ENCODE assay signal across 8 cellular contexts in the genomic region with DNA sequence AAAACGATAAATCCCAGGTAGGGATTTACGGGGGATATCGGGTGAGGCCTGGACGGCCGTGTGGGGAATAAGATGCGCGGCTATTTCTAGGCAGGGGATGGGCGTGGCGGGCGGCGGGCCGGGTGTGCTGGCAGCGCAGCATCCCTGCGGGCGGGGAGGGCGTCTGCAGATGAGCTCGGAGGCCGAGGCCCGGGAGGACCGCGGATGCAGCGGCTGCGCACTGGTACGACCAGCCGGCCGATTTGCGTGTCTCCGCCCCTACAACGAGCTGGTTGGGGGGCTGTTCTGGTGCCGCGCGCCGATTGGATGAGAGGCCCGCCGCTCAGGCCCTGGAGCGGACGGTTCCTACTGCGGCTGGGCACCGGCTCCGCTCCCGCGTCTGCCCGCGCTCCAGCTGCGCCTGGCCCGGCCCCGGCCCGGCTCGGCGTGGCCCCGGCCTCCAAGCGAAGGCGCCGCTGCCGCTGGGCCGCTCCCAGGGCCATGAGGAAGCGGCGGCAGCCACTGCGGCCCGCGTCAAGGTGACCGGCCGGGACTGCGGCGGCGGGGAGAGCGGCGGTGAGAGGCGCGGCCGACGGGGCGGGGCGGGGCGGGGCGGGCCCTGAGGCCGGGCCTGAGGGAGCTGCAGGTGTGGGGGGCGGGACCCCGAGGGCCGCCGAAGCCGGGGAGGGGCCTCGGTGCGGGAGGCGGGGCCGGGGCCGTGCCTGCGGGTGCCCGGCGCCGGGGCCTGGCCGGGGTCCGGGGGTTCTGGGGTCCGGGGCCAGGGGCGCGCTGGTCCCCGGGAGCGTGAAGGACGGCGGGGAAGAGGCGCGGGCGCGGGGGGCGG. TPM values are rescaled to one million over a fixed set of nuclear protein-coding genes. Genes with fewer than 3 reads are reported as not detected.
A peak's percentile ranks its signal among the peaks of the same experiment; 100 is the strongest.
DNase-seq lines count a peak whose midpoint lies in the region; ATAC-seq and TF ChIP-seq lines count a peak whose summit lies in the region.

A gene with protein sequence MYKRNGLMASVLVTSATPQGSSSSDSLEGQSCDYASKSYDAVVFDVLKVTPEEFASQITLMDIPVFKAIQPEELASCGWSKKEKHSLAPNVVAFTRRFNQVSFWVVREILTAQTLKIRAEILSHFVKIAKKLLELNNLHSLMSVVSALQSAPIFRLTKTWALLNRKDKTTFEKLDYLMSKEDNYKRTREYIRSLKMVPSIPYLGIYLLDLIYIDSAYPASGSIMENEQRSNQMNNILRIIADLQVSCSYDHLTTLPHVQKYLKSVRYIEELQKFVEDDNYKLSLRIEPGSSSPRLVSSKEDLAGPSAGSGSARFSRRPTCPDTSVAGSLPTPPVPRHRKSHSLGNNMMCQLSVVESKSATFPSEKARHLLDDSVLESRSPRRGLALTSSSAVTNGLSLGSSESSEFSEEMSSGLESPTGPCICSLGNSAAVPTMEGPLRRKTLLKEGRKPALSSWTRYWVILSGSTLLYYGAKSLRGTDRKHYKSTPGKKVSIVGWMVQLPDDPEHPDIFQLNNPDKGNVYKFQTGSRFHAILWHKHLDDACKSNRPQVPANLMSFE (plus strand): TSS at position 325 of the 823 bp plus-strand sequence. CDS start 47,508 bp downstream, outside the sequence.

- peak in 1 of 3 donors; percentile 43 for TF ChIP-seq POLR2A in spleen (IDR thresholded peaks at IDR 0.05)

- H3K27me3 ChIP-seq in spleen (replicated peaks in 1 of 7), result peaks cover 0 to 12% (median 0%) of the 10 kb centered on the region in 7 donors

- H3K4me1 Mint-ChIP-seq in central memory CD8-positive, alpha-beta T cell, result peaks cover 8% of the 10 kb centered on the region

- H3K4me1 ChIP-seq in spleen, result peaks cover 0 to 17% (median 12%) of the 10 kb centered on the region in 6 donors

- peak within 1 kb of the TSS; percentile 76 for H3K4me3 Mint-ChIP-seq in central memory CD8-positive, alpha-beta T cell

- peaks cover 22% of the 10 kb centered on the region for H3K27me3 Mint-ChIP-seq in central memory CD8-positive, alpha-beta T cell

- no peaks in the 10 kb centered on the region for H3K36me3 ChIP-seq in spleen

- H3K9me3 ChIP-seq in spleen, result no peaks in the 10 kb centered on the region

- intact Hi-C loops in spleen (cut with DNase I; ENCODE audit: low total_unique reads), result no loop called here

- ATAC-seq in GM19043 (IDR thresholded peaks at IDR 0.05; ENCODE audit: low read depth, unreplicated experiment), result peak; percentile 98
- ATAC-seq in HG03342 (IDR thresholded peaks at IDR 0.05; ENCODE audit: unreplicated experiment), result peak; percentile 95
- ATAC-seq in central memory CD8-positive, alpha-beta T cell (replicated peaks; ENCODE audit: extremely low read depth, poor library complexity, severe bottlenecking), result peak; percentile 97

- H3K9me3 Mint-ChIP-seq in central memory CD8-positive, alpha-beta T cell, result peaks cover 6% of the 10 kb centered on the region

- H3K4me3 ChIP-seq in AG10803 (ENCODE audit: low read length) (peak within 1 kb of the TSS; percentile 41), spleen (peak within 1 kb of the TSS; percentile 37 to 92 (median 62))

- H3K27ac Mint-ChIP-seq in central memory CD8-positive, alpha-beta T cell (ENCODE audit: low read depth), result no peak within 1 kb of the TSS

- DNase-seq in AG10803 (ENCODE audit: low read depth) (peak; percentile 95), NCI-H345 treated with DMSO at 0.1 percent for 48 hours (lab: John Stamatoyannopoulos, UW; ENCODE audit: unreplicated experiment) (peak; percentile 91), iris pigment epithelial cell (ENCODE audit: low read depth) (peak; percentile 96), spleen (peak; percentile 98)
- peak; percentile 60 for DNase-seq in activated CD4-positive, CD25-positive, alpha-beta regulatory T cell treated with anti-CD3 and anti-CD28 coated beads, Interleukin-2, amount 50 U/mL, for 16 hours (ENCODE audit: low read depth, low spot score)
- DNase-seq in central memory CD8-positive, alpha-beta T cell (ENCODE audit: low spot score in 2 of 2), result peak; percentile 74 to 82

- peaks cover 3% of the 10 kb centered on the region for H3K36me3 Mint-ChIP-seq in central memory CD8-positive, alpha-beta T cell (ENCODE audit: insufficient read depth)

- 0 to 1% (median 1%) methylated on average over 32 to 105 of the region's 105 CpGs for WGBS in spleen, 5 donors

- no peak for TF ChIP-seq CTCF in AG10803 (conservative IDR thresholded peaks at IDR 0.05; ENCODE audit: low read length)
- peak in 3 of 11 experiments; percentile 13 to 35 (median 29) for TF ChIP-seq CTCF in spleen (IDR thresholded peaks at IDR 0.05 in 8 of 11, conservative IDR thresholded peaks at IDR 0.05 in 3 of 11)

- H3K27ac ChIP-seq in spleen, result peak within 1 kb of the TSS in 7 of 8 donors; percentile 65 to 93 (median 85)

RNA-seq across cellular contexts. Expression of the gene that starts here (rescaled TPM):
- 10 to 100 TPM; 11.0 to 27.3 (median 17.1) TPM for total RNA-seq in spleen
- polyA plus RNA-seq in spleen, result 1 to 10 TPM; 2.5 to 4.9 (median 3.0) TPM

Comparison
In these comparisons a context has a peak if more than half of its experiments do, and no peak if none do; other contexts are left out.
1. Peak in every context shown above with its lines: DNase-seq, ATAC-seq, H3K4me3 ChIP-seq and H3K27ac ChIP-seq.